In the genomic region with DNA sequence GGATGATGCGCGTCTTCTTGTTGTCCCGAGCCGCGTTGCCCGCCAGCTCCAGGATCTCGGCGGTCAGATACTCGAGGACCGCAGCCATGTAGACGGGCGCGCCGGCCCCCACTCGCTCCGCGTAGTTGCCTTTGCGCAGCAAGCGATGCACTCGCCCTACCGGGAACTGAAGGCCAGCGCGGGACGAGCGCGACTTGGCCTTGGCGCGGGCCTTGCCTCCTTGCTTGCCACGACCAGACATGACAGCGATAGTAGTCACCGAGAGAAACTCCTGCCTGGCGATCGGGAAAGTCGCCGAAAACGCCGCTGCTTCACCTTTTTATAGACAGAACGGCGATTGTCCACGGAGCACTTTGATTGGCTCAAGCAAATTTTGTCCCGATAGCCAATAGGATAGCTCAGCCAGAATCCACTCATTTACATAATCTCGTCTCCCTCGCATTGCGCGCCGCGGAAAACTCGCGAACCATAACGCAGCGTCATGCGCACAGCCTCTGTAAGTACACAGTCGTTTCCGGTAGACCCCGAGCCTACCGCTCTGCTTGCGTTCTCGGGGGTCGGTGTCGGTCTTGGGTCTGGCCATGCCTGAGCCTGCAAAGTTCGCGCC, we compare ENCODE assay signal across 8 cellular contexts. TPM values are rescaled to one million over a fixed set of nuclear protein-coding genes. Genes with fewer than 3 reads are reported as not detected.
A peak's percentile ranks its signal among the peaks of the same experiment; 100 is the strongest.
DNase-seq lines count a peak whose midpoint lies in the region; ATAC-seq and FAIRE-seq lines count a peak whose summit lies in the region.
"Not testable (repeated sequence)": the region's sequence is repeated elsewhere in the genome, so short reads cannot be mapped to it uniquely, and the experiment has no call there.

No MANE protein-coding gene starts in this region.

- not testable (repeated sequence) for H3K27ac Mint-ChIP-seq in central memory CD8-positive, alpha-beta T cell (ENCODE audit: low read depth); naive B cell

- not testable (repeated sequence) for DNase-seq in RCC 7860 (ENCODE audit: low spot score); central memory CD8-positive, alpha-beta T cell (ENCODE audit: low spot score in 2 of 2); naive B cell

- H3K27me3 Mint-ChIP-seq in central memory CD8-positive, alpha-beta T cell; naive B cell: not testable (repeated sequence)

- H3K4me1 Mint-ChIP-seq in central memory CD8-positive, alpha-beta T cell = peaks cover 36% of the 10 kb centered on the region
- H3K4me1 Mint-ChIP-seq in naive B cell = peaks cover 31 to 35% (median 32%) of the 10 kb centered on the region in 3 donors

- H3K9me3 Mint-ChIP-seq in central memory CD8-positive, alpha-beta T cell; naive B cell: not testable (repeated sequence)

- not testable (repeated sequence) for H3K36me3 Mint-ChIP-seq in central memory CD8-positive, alpha-beta T cell (ENCODE audit: insufficient read depth)
- peaks cover 9 to 14% of the 10 kb centered on the region in 2 donors for H3K36me3 Mint-ChIP-seq in naive B cell

- FAIRE-seq in A204.1 (lab: Jason Lieb, UNC) = peak; percentile 89
- FAIRE-seq in RCC 7860 (lab: Jason Lieb, UNC) = peak; percentile 78

- not testable (repeated sequence) for H3K4me3 Mint-ChIP-seq in central memory CD8-positive, alpha-beta T cell
- peak overlapping the region in 1 of 8 donors; percentile 92 for H3K4me3 Mint-ChIP-seq in naive B cell

- ATAC-seq in GM18858 (IDR thresholded peaks at IDR 0.05; ENCODE audit: unreplicated experiment) = peak; percentile 43
- ATAC-seq in GM21360 (IDR thresholded peaks at IDR 0.05; ENCODE audit: unreplicated experiment) = peak; percentile 41
- ATAC-seq in HG02759 (IDR thresholded peaks at IDR 0.05; ENCODE audit: unreplicated experiment) = peak; percentile 62
- peak; percentile 53 for ATAC-seq in HG03159 (IDR thresholded peaks at IDR 0.05; ENCODE audit: unreplicated experiment)
- ATAC-seq in central memory CD8-positive, alpha-beta T cell (replicated peaks; ENCODE audit: extremely low read depth, poor library complexity, severe bottlenecking) = peak; percentile 72
- ATAC-seq in naive B cell (ENCODE audit: low read depth in 2 of 2) = peak; percentile 70 to 71

RNA-seq across cellular contexts. Expression of gene BOLA1, which starts 56.8 kb away (rescaled TPM):
- polyA plus RNA-seq in naive B cell (ENCODE audit: low read depth in 6 of 6) = 10 to 100 TPM; 19.2 to 37.0 (median 28.0) TPM
